2 cellular contexts compared by ENCODE assay signal in genomic region chr1:21467946-21468345, GRCh38. TPM values are rescaled to one million over a fixed set of nuclear protein-coding genes. Genes with fewer than 3 reads are reported as not detected.
"Had no signal": no experiment of that assay in that cellular context is flagged by ENCODE, and none has a peak within 500 bp of the region (broad histone marks: within the 10 kb centered on the region; RNA-seq: fewer than 3 reads in every experiment).

No MANE protein-coding gene starts in this region.

RNA-seq across cellular contexts. Expression of gene ALPL, which starts 41.3 kb away (rescaled TPM):
- total RNA-seq: HT-29, OCI-LY7 had no signal
